In the genomic region with DNA sequence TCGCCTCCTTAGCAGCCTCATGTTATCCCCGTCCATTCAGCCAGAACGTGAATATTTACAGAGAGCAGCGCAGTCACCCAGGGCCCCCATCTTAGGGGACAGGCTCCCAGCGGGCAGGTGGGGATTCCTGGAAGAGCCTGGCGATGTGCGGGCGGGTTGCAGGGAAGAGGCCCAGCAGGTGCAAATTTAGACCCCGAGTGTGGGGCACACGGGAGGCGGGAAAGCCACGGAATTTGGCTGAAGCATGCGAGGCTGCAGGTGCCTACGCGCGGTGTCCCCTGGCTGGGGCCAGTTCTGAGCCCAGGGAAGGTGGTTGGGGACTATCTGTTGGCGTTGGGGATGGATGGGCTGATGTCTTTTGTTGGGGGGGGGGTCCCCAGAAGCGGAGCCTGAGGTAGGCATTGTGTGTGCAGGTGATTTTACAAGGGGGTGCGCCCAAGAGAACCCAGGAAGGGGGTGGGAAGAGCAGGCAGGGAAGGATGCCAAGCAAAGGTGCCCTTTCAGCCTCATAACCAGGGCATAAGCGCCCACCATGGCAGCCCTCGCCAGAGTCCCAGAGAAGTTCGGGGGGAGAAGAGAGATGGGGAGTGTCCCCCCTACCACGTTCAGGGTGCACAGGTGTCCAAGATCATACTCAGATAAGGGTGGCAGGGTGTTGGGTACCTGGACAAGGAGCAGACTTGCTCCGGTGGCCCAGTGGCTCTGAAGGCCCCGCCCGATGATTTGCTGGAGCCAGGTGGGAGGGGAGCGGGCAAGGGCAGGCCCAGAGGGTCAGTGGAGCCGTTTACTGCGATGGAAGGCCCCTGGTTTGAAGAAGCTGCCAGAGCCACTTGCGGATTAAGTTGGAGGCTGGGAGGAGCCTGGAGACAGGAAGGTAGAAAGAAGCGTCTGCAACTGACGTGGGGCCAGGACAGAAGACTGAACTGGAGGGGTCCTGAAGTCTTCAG, we compare ENCODE assay signal across 8 cellular contexts. TPM values are rescaled to one million over a fixed set of nuclear protein-coding genes. Genes with fewer than 3 reads are reported as not detected.
DNase-seq lines count a peak whose midpoint lies in the region; ATAC-seq and TF ChIP-seq lines count a peak whose summit lies in the region.

No MANE protein-coding gene starts in this region.

- DNase-seq in H7 (no peak), WERI-Rb-1 (no peak), right cardiac atrium (peak in 1 of 3 donors; percentile 50), GM03348 (ENCODE audit: low spot score) (no peak)

- no peak for TF ChIP-seq CTCF in WERI-Rb-1 (IDR thresholded peaks at IDR 0.05; ENCODE audit: low read depth, low read length)

- H3K4me1 ChIP-seq in right cardiac atrium (ENCODE audit: control insufficient read depth, insufficient read depth, low read length): no peaks in the 10 kb centered on the region
- H3K4me1 ChIP-seq in skeletal muscle tissue (ENCODE audit: control insufficient read depth in 3 of 3, insufficient read depth in 3 of 3, low read length in 3 of 3): peaks cover 18 to 32% (median 26%) of the 10 kb centered on the region in 3 donors

- H3K9ac ChIP-seq in skeletal muscle tissue (ENCODE audit: low read depth in 1 of 3, low read length in 3 of 3): peak overlapping the region; percentile 66 to 91 (median 88)

- H3K27me3 ChIP-seq in H7 (ENCODE audit: control insufficient read depth, insufficient read depth, low read length) (peaks cover 11% of the 10 kb centered on the region), WERI-Rb-1 (ENCODE audit: insufficient read depth, low read depth, severe bottlenecking) (no peaks in the 10 kb centered on the region), right cardiac atrium (ENCODE audit: control insufficient read depth, insufficient read depth) (no peaks in the 10 kb centered on the region), skeletal muscle tissue (ENCODE audit: control insufficient read depth in 3 of 3, insufficient read depth in 3 of 3, low read length in 3 of 3) (no peaks in the 10 kb centered on the region)

- H3K9me3 ChIP-seq in WERI-Rb-1 (ENCODE audit: severe bottlenecking) (no peaks in the 10 kb centered on the region), right cardiac atrium (ENCODE audit: control insufficient read depth, low read length) (no peaks in the 10 kb centered on the region), skeletal muscle tissue (ENCODE audit: control insufficient read depth in 3 of 3, low read length in 3 of 3) (no peaks in the 10 kb centered on the region)

- H3K4me3 ChIP-seq in H7 (ENCODE audit: insufficient read depth, low read depth, low read length): peak overlapping the region; percentile 92
- H3K4me3 ChIP-seq in WERI-Rb-1 (ENCODE audit: low read depth, low read length): peak overlapping the region; percentile 91
- H3K4me3 ChIP-seq in right cardiac atrium (ENCODE audit: low read length): peak overlapping the region; percentile 57
- H3K4me3 ChIP-seq in skeletal muscle tissue (ENCODE audit: low read length in 3 of 3): peak overlapping the region; percentile 87 to 96 (median 92)

- H3K36me3 ChIP-seq in H7 (replicated peaks; ENCODE audit: control insufficient read depth, insufficient read depth, low read length): no peaks in the 10 kb centered on the region; the same call in 1 of the 2 replicates
- H3K36me3 ChIP-seq in WERI-Rb-1: peaks cover 5% of the 10 kb centered on the region; the same call in 1 of the 2 replicates
- peaks cover 4 to 9% (median 6%) of the 10 kb centered on the region in 3 donors for H3K36me3 ChIP-seq in skeletal muscle tissue (ENCODE audit: control insufficient read depth in 3 of 3, insufficient read depth in 3 of 3, low read length in 3 of 3)

- ATAC-seq in right cardiac atrium: no peak
- ATAC-seq in HG03280 (IDR thresholded peaks at IDR 0.05; ENCODE audit: unreplicated experiment): no peak
- no peak for ATAC-seq in GM21423 (IDR thresholded peaks at IDR 0.05; ENCODE audit: unreplicated experiment)
- no peak for ATAC-seq in HG03378 (IDR thresholded peaks at IDR 0.05; ENCODE audit: unreplicated experiment)

- 61% methylated on average over 32 of the region's 32 CpGs for WGBS in right cardiac atrium

- H3K27ac ChIP-seq in WERI-Rb-1 (peak overlapping the region; percentile 93), right cardiac atrium (ENCODE audit: low read length) (no peak overlapping the region), skeletal muscle tissue (ENCODE audit: low read depth, low read length) (no peak overlapping the region)

- intact Hi-C loops in right cardiac atrium (cut with DNase I): no loop called here

RNA-seq across cellular contexts. Expression of a gene that starts 1.2 kb away (rescaled TPM):
- 13.7 and 18.1 TPM in 2 replicates for total RNA-seq in H7 (2014; rRNA removed; shearing (Covaris generic))
- 10 to 100 TPM; 10.9 to 15.6 (median 14.7) TPM for total RNA-seq in right cardiac atrium
- 21.3 TPM for polyA plus RNA-seq in right cardiac atrium
- 24.5 TPM for total RNA-seq in skeletal muscle tissue

RNA-seq across cellular contexts. Expression of a gene that starts 12.2 kb away (rescaled TPM):
- total RNA-seq in H7 (2014; rRNA removed; shearing (Covaris generic)): 0.70 TPM in 1 of 2 replicates, not detected in the other
- under 1 TPM; 0.28 to 0.59 (median 0.36) TPM for total RNA-seq in right cardiac atrium
- 0.27 TPM for polyA plus RNA-seq in right cardiac atrium
- 2.6 TPM for total RNA-seq in skeletal muscle tissue

RNA-seq across cellular contexts. Expression of a gene that starts 23.1 kb away (rescaled TPM):
- total RNA-seq in H7 (2014; rRNA removed; shearing (Covaris generic)): 180 and 192 TPM in 2 replicates
- 10 to 100 TPM; 66.8 to 78.4 (median 74.3) TPM for total RNA-seq in right cardiac atrium
- polyA plus RNA-seq in right cardiac atrium: 95.8 TPM
- 73.1 TPM for total RNA-seq in skeletal muscle tissue

RNA-seq across cellular contexts. Expression of a gene that starts 35.4 kb away (rescaled TPM):
- total RNA-seq in H7 (2014; rRNA removed; shearing (Covaris generic)): 0.38 and 1.6 TPM in 2 replicates
- total RNA-seq in right cardiac atrium: under 1 TPM in 2 of 4 donors, not detected in 2; 0.26 to 0.32 TPM
- polyA plus RNA-seq in right cardiac atrium: 0.43 TPM
- not detected for total RNA-seq in skeletal muscle tissue

RNA-seq across cellular contexts. Expression of a gene that starts 47.6 kb away (rescaled TPM):
- 5.3 and 6.9 TPM in 2 replicates for total RNA-seq in H7 (2014; rRNA removed; shearing (Covaris generic))
- total RNA-seq in right cardiac atrium (10 to 100 TPM; 14.3 to 20.0 (median 17.6) TPM), skeletal muscle tissue (7.8 TPM)
- polyA plus RNA-seq in right cardiac atrium: 21.0 TPM
